ENCODE assay signal across 9 cellular contexts in the genomic region with DNA sequence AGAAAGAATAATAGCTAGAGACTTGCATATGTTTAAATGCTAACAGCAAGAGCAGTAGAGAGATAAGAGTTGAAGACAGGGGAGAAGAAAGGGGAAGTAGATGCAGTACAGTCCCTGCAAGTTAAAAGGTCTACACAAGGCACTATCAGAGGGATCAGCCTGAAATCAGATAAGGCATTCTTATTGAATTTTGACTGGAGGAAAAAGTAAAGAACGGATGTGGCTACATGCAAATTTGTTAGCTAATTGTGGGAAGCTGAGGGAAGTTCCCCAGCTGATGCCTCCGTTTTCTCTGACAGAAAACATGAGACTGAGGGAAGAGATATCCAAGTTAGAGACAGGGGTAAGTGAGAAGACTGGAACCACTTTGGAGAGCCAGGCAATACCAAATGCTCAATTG. TPM values are rescaled to one million over a fixed set of nuclear protein-coding genes. Genes with fewer than 3 reads are reported as not detected.
DNase-seq lines count a peak whose midpoint lies in the region; ATAC-seq and TF ChIP-seq lines count a peak whose summit lies in the region.
"Had no signal": no experiment of that assay in that cellular context is flagged by ENCODE, and none has a peak within 500 bp of the region (broad histone marks: within the 10 kb centered on the region; RNA-seq: fewer than 3 reads in every experiment).

No MANE protein-coding gene starts in this region.

- H3K9me3 ChIP-seq in tibial nerve = no peaks in the 10 kb centered on the region
- no peaks in the 10 kb centered on the region for H3K9me3 ChIP-seq in psoas muscle

- no peak for TF ChIP-seq CTCF in tibial nerve (IDR thresholded peaks at IDR 0.05)
- no peak for TF ChIP-seq CTCF in psoas muscle (IDR thresholded peaks at IDR 0.05)

- ATAC-seq in GM19035 (IDR thresholded peaks at IDR 0.05; ENCODE audit: unreplicated experiment) (peak; percentile 79), HG03097 (IDR thresholded peaks at IDR 0.05; ENCODE audit: low FRiP score, unreplicated experiment) (peak; percentile 58), psoas muscle (no peak)

- H3K27me3 ChIP-seq in tibial nerve = no peaks in the 10 kb centered on the region
- no peaks in the 10 kb centered on the region for H3K27me3 ChIP-seq in psoas muscle (ENCODE audit: insufficient read depth in 3 of 3, low read length in 2 of 3)

- no peak for TF ChIP-seq EP300 in tibial nerve (IDR thresholded peaks at IDR 0.05)

- no peak for TF ChIP-seq POLR2A in tibial nerve (IDR thresholded peaks at IDR 0.05)

- DNase-seq in AML-193 (lab: John Stamatoyannopoulos, UW) (peak; percentile 74 to 84), T-helper 22 cell (ENCODE audit: low read depth) (peak; percentile 2), occipital lobe (lab: John Stamatoyannopoulos, UW) (no peak), tibial nerve (ENCODE audit: low spot score in 2 of 2) (no peak), psoas muscle (no peak), NCI-H1417 (lab: John Stamatoyannopoulos, UW) (no peak)

- H3K36me3 ChIP-seq in tibial nerve (no peaks in the 10 kb centered on the region), psoas muscle (ENCODE audit: insufficient read depth in 1 of 2, low read depth in 1 of 2) (no peaks in the 10 kb centered on the region)

- H3K27ac ChIP-seq in tibial nerve = no peak overlapping the region
- H3K27ac ChIP-seq in psoas muscle = no peak overlapping the region

- intact Hi-C loops in psoas muscle (cut with DNase I) = loop anchor here in 1 of 2 donors (5.0 kb wide), 1 partner anchor 46 kb away; no protein-coding TSS in a partner anchor

- H3K4me1 ChIP-seq in tibial nerve (peaks cover 0 to 36% (median 15%) of the 10 kb centered on the region in 4 donors), psoas muscle (peaks cover 6% of the 10 kb centered on the region)

- H3K4me3 ChIP-seq in tibial nerve (no peak overlapping the region), psoas muscle (no peak overlapping the region)

- 83 to 84% methylated on average over 2 of the region's 2 CpGs for WGBS in tibial nerve, 2 donors
- 75 to 92% (median 82%) methylated on average over 2 of the region's 2 CpGs for WGBS in psoas muscle, 3 donors

RNA-seq across cellular contexts. Expression of a gene that starts 12.9 kb away (rescaled TPM):
- total RNA-seq in occipital lobe (348 TPM), tibial nerve (100 to 1,000 TPM; 130 to 219 (median 195) TPM), psoas muscle (10 to 100 TPM; 44.0 to 86.0 (median 62.8) TPM)
- polyA plus RNA-seq in psoas muscle = 10 to 100 TPM; 19.0 to 53.2 (median 21.4) TPM

RNA-seq across cellular contexts. Expression of a gene that starts 35.4 kb away (rescaled TPM):
- 0.78 TPM for total RNA-seq in occipital lobe
- total RNA-seq in tibial nerve = 1 to 10 TPM in 1 of 4 donors, not detected in 3; 1.2 TPM
- total RNA-seq in psoas muscle = under 1 TPM in 1 of 4 donors, not detected in 3; 0.22 TPM
- polyA plus RNA-seq in psoas muscle = under 1 TPM in 2 of 3 donors, not detected in 1; 0.22 to 0.53 TPM
- total RNA-seq: epithelial cell of proximal tubule had no signal

Comparison
In these comparisons a context has a peak if more than half of its experiments do, and no peak if none do; other contexts are left out.
1. DNase-seq: peak in AML-193 (2 of 2) and T-helper 22 cell (single experiment); none in occipital lobe (single experiment), tibial nerve (0 of 2), psoas muscle (0 of 2) and NCI-H1417 (0 of 3).
2. ATAC-seq: peak in GM19035 (single experiment) and HG03097 (single experiment); none in psoas muscle (0 of 4).